19 cellular contexts compared by ENCODE assay signal in the genomic region with DNA sequence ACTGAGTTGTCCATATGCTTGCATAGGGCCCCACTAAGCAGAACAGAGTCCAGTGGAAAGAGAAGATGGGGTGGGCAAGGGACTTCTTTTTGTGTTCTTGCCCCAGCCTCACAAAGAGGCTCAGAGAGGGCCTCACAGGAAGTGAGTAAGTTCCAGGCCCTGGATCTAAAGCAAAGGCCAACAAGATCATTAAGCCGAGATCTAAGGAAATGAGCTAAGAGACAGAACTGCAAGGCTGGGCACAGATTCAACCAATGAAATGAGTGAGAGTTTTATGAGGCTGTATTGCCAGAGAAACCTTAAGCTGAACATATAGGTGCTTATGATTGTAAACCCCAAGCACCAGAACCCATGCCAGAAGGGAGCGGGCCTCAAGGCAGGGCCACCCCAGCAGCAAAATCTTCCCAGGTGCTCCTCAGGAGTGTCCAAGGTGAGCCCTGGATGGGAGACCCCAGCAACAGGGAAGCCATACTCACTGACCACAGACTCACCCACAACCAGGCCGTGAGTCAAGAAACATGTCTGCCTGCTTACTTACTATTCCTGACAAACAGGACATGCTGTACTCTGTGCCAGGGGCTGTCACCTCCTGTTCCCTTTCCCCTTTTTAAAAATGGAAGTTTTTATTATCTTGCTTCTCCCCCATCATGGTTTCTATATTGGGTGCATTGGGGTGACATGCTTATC. TPM values are rescaled to one million over a fixed set of nuclear protein-coding genes. Genes with fewer than 3 reads are reported as not detected.
A peak's percentile ranks its signal among the peaks of the same experiment; 100 is the strongest.
DNase-seq lines count a peak whose midpoint lies in the region; ATAC-seq and TF ChIP-seq lines count a peak whose summit lies in the region.
"Had no signal": no experiment of that assay in that cellular context is flagged by ENCODE, and none has a peak within 500 bp of the region (broad histone marks: within the 10 kb centered on the region; RNA-seq: fewer than 3 reads in every experiment).

No MANE protein-coding gene starts in this region.

- H3K4me2 ChIP-seq in GM23248 (ENCODE audit: unreplicated experiment): no peak overlapping the region

- TF ChIP-seq CTCF in A673 (conservative IDR thresholded peaks at IDR 0.05; ENCODE audit: low read depth, low read length) (no peak), RWPE1 (conservative IDR thresholded peaks at IDR 0.05; ENCODE audit: low read depth) (no peak), fibroblast of villous mesenchyme (IDR thresholded peaks at IDR 0.05; ENCODE audit: insufficient read depth, low read depth, low read length) (no peak)

- H3K36me3 ChIP-seq in A673 (ENCODE audit: insufficient read depth, low read length, poor library complexity, severe bottlenecking): no peaks in the 10 kb centered on the region
- no peaks in the 10 kb centered on the region for H3K36me3 ChIP-seq in GM23248 (ENCODE audit: low read depth)

- H3K4me3 Mint-ChIP-seq in effector memory CD8-positive, alpha-beta T cell: no peak overlapping the region
- H3K4me3 Mint-ChIP-seq: T-helper 2 cell treated with Interferon-gamma antibody and Interleukin-4, amounts not matched to agents 5 μg/mL and 100 μg/mL, for 36 hours had no signal

- H3K9me3 Mint-ChIP-seq in effector memory CD8-positive, alpha-beta T cell: no peaks in the 10 kb centered on the region
- H3K9me3 Mint-ChIP-seq: T-helper 2 cell treated with Interferon-gamma antibody and Interleukin-4, amounts not matched to agents 5 μg/mL and 100 μg/mL, for 36 hours had no signal

- H3K27me3 Mint-ChIP-seq in effector memory CD8-positive, alpha-beta T cell: peaks cover 15 to 17% of the 10 kb centered on the region in 2 donors

- H3F3A ChIP-seq in GM23248 (ENCODE audit: insufficient read depth): no peaks in the 10 kb centered on the region

- in situ Hi-C loops in GM23248 (cut with MboI): no loop called here

- H3K27ac Mint-ChIP-seq in effector memory CD8-positive, alpha-beta T cell: no peak overlapping the region
- H3K27ac Mint-ChIP-seq: T-helper 2 cell treated with Interferon-gamma antibody and Interleukin-4, amounts not matched to agents 5 μg/mL and 100 μg/mL, for 36 hours had no signal

- CTCF ChIA-PET in A673 (lab: Charles Lee): no interaction called here
- CTCF ChIA-PET in RWPE1 (lab: Yijun Ruan, JAX): interaction anchor here (0.6 to 0.7 kb wide), 3 partner anchors 26 to 125 kb away, joined by 3 to 5 read pairs (median 4); no protein-coding TSS in a partner anchor

- peaks cover 0 to 6% of the 10 kb centered on the region in 2 donors for H3K4me1 Mint-ChIP-seq in effector memory CD8-positive, alpha-beta T cell (ENCODE audit: low read depth in 2 of 2)

- H3K79me2 ChIP-seq in GM23248 (ENCODE audit: insufficient read depth): no peaks in the 10 kb centered on the region

- ATAC-seq in effector memory CD8-positive, alpha-beta T cell (replicated peaks): no peak
- no peak for ATAC-seq in HG03457 (IDR thresholded peaks at IDR 0.05; ENCODE audit: unreplicated experiment)

- H3K4me3 ChIP-seq in A673 (ENCODE audit: low read depth, low read length, poor library complexity, severe bottlenecking) (no peak overlapping the region), GM23248 (no peak overlapping the region), fibroblast of villous mesenchyme (ENCODE audit: low read depth, low read length) (no peak overlapping the region)

- 58 to 60% methylated on average over 3 of the region's 3 CpGs for WGBS in GM23248 (ENCODE audit: low coverage in 1 of 2, low lambda C conversion rate in 2 of 2, missing lambda C conversion rate in 2 of 2), 2 experiments

- DNase-seq in A673 (ENCODE audit: low spot score) (peak; percentile 43), GM23248 (no peak), RWPE1 (ENCODE audit: low spot score) (no peak), fibroblast of villous mesenchyme (ENCODE audit: low read depth) (peak; percentile 27), T-helper 2 cell (no peak), CD1c-positive myeloid dendritic cell (ENCODE audit: extremely low spot score) (no peak)
- no peak for DNase-seq in effector memory CD8-positive, alpha-beta T cell
- DNase-seq: activated CD8-positive, alpha-beta memory T cell treated with anti-CD3 and anti-CD28 coated beads for 24 hours; activated naive CD4-positive, alpha-beta T cell treated with Interleukin-2 at 50 U/mL for 16 hours; AML-193; cortex of kidney; foreskin melanocyte; kidney; NCI-H1092; NCI-H2227 treated with DMSO at 0.1 percent for 48 hours; retina; stimulated activated CD4-positive, alpha-beta T cell treated with anti-CD3 and anti-CD28 coated beads, Interleukin-2, amount 100 ng/mL, for 48 hours had no signal

- POLR2A ChIA-PET in A673 (lab: Charles Lee; ENCODE audit: low non-redundant PET): no interaction called here
- POLR2A ChIA-PET in RWPE1 (lab: Yijun Ruan, JAX; ENCODE audit: low non-redundant PET): no interaction called here

- no peaks in the 10 kb centered on the region for H4K20me1 ChIP-seq in GM23248 (ENCODE audit: insufficient read depth)

- intact Hi-C loops in A673 (cut with micrococcal nuclease; ENCODE audit: unreplicated experiment): no loop called here

- no peaks in the 10 kb centered on the region for H3K27me3 ChIP-seq in A673 (replicated peaks; ENCODE audit: insufficient read depth, low read depth, low read length, poor library complexity)
- H3K27me3 ChIP-seq in GM23248 (replicated peaks; ENCODE audit: insufficient read depth): no peaks in the 10 kb centered on the region

- no peaks in the 10 kb centered on the region for H3K9me2 ChIP-seq in GM23248 (ENCODE audit: insufficient read depth)

- H3K9me3 ChIP-seq in A673 (ENCODE audit: low read depth, low read length, poor library complexity, severe bottlenecking) (no peaks in the 10 kb centered on the region), GM23248 (ENCODE audit: low read depth) (no peaks in the 10 kb centered on the region)

- no peak overlapping the region for H3K27ac ChIP-seq in A673 (ENCODE audit: low read depth, low read length, poor library complexity, severe bottlenecking)
- no peak overlapping the region for H3K27ac ChIP-seq in GM23248
- peak overlapping the region; percentile 61 for H3K27ac ChIP-seq in RWPE1

- BruUV-seq in A673 (replicated peaks; lab: Mats Ljungman, UMichigan): no TSS peak

- H2AFZ ChIP-seq in GM23248: peak overlapping the region; percentile 76

- peaks cover 17% of the 10 kb centered on the region for H3K4me1 ChIP-seq in A673 (ENCODE audit: insufficient read depth, low read length, poor library complexity, severe bottlenecking)
- peaks cover 17% of the 10 kb centered on the region for H3K4me1 ChIP-seq in GM23248 (ENCODE audit: insufficient read depth)

- no peak overlapping the region for H3K9ac ChIP-seq in GM23248

- H3K36me3 Mint-ChIP-seq in effector memory CD8-positive, alpha-beta T cell (ENCODE audit: insufficient read depth): peaks cover 2% of the 10 kb centered on the region

RNA-seq across cellular contexts. Expression of a gene that starts 40.2 kb away (rescaled TPM):
- total RNA-seq in A673 (2021) (not detected in 2 replicates), fibroblast of villous mesenchyme (0.86 and 9.3 TPM in 2 replicates)
- total RNA-seq in GM23248 (2014; rRNA removed; shearing (Covaris generic)): 0.54 and 2.0 TPM in 2 replicates
- polyA plus RNA-seq in GM23248 (2016; fragmentation: Nextera tagmentation; extraction: Ambion mirVana): 0.29 and 0.53 TPM in 2 replicates

Comparison
In these comparisons a context has a peak if more than half of its experiments do, and no peak if none do; other contexts are left out.
1. DNase-seq: peak in A673 (single experiment) and fibroblast of villous mesenchyme (single experiment); none in GM23248 (single experiment), RWPE1 (single experiment), T-helper 2 cell (0 of 5), CD1c-positive myeloid dendritic cell (single experiment) and effector memory CD8-positive, alpha-beta T cell (0 of 3).